ENCODE assay signal across 11 cellular contexts in genomic region chr17:78174870-78175642, GRCh38. TPM values are rescaled to one million over a fixed set of nuclear protein-coding genes. Genes with fewer than 3 reads are reported as not detected.
DNase-seq lines count a peak whose midpoint lies in the region; ATAC-seq, FAIRE-seq and TF ChIP-seq lines count a peak whose summit lies in the region.
"Had no signal": no experiment of that assay in that cellular context is flagged by ENCODE, and none has a peak within 500 bp of the region (broad histone marks: within the 10 kb centered on the region; RNA-seq: fewer than 3 reads in every experiment).

No MANE protein-coding gene starts in this region.

- TF ChIP-seq POLR2A in HepG2 (IDR thresholded peaks at IDR 0.05; ENCODE audit: insufficient read depth in 1 of 2, low read depth in 2 of 2, low read length in 2 of 2) (0 out of 4 replicates have a peak, but pooled peaks have one; percentile 15 to 28), upper lobe of left lung (IDR thresholded peaks at IDR 0.05) (peak in 2 of 4 donors; percentile 1 to 51)

- peaks cover 19 to 61% of the 10 kb centered on the region in 2 experiments for H3K36me3 ChIP-seq in HepG2 (replicated peaks in 1 of 2; ENCODE audit: control insufficient read depth in 1 of 2, insufficient read depth in 2 of 2, low read length in 2 of 2)
- peaks cover 0 to 31% (median 14%) of the 10 kb centered on the region in 4 donors for H3K36me3 ChIP-seq in upper lobe of left lung

- peaks cover 42% of the 10 kb centered on the region for H3K4me1 Mint-ChIP-seq in activated CD4-positive, alpha-beta T cell treated with anti-CD3 and anti-CD28 coated beads, Interleukin-2, amount 10 ng/mL, durations not matched to agents 24 days and 14 days
- peaks cover 69% of the 10 kb centered on the region for H3K4me1 Mint-ChIP-seq in activated CD4-positive, alpha-beta T cell treated with anti-CD3 and anti-CD28 coated beads, Interleukin-2, amount 10 ng/mL, durations not matched to agents 7 days and 5 days
- H3K4me1 Mint-ChIP-seq in WTC11, result peaks cover 45% of the 10 kb centered on the region

- no peak overlapping the region for H3K4me3 ChIP-seq in HepG2 (replicated peaks in 1 of 3; ENCODE audit: insufficient read depth in 1 of 3, low read depth in 2 of 3, low read length in 3 of 3)
- H3K4me3 ChIP-seq in upper lobe of left lung, result peak overlapping the region in 3 of 4 donors; percentile 1 to 9 (median 3)

- H3K36me3 Mint-ChIP-seq in activated CD4-positive, alpha-beta T cell treated with anti-CD3 and anti-CD28 coated beads, Interleukin-2, amount 10 ng/mL, durations not matched to agents 24 days and 14 days (ENCODE audit: low read depth), result peaks cover 46% of the 10 kb centered on the region
- peaks cover 41% of the 10 kb centered on the region for H3K36me3 Mint-ChIP-seq in activated CD4-positive, alpha-beta T cell treated with anti-CD3 and anti-CD28 coated beads, Interleukin-2, amount 10 ng/mL, durations not matched to agents 7 days and 5 days (ENCODE audit: low read depth)
- H3K36me3 Mint-ChIP-seq in WTC11, result peaks cover 48% of the 10 kb centered on the region

- H3K4me3 Mint-ChIP-seq in activated CD4-positive, alpha-beta T cell treated with anti-CD3 and anti-CD28 coated beads, Interleukin-2, amount 10 ng/mL, durations not matched to agents 24 days and 14 days, result no peak overlapping the region
- no peak overlapping the region for H3K4me3 Mint-ChIP-seq in activated CD4-positive, alpha-beta T cell treated with anti-CD3 and anti-CD28 coated beads, Interleukin-2, amount 10 ng/mL, durations not matched to agents 7 days and 5 days
- no peak overlapping the region for H3K4me3 Mint-ChIP-seq in WTC11
- H3K4me3 Mint-ChIP-seq: activated naive CD8-positive, alpha-beta T cell treated with anti-CD3 and anti-CD28 coated beads, Interleukin-2, amount 10 ng/mL, durations not matched to agents 7 days and 5 days had no signal

- intact Hi-C loops in activated CD4-positive, alpha-beta T cell treated with anti-CD3 and anti-CD28 coated beads, Interleukin-2, amount 10 ng/mL, durations not matched to agents 24 days and 14 days (cut with micrococcal nuclease), result no loop called here
- intact Hi-C loops in HepG2 (cut with micrococcal nuclease; ENCODE audit: unreplicated experiment), result no loop called here

- H4K20me1 ChIP-seq in HepG2 (ENCODE audit: insufficient read depth, low read length), result no peaks in the 10 kb centered on the region

- no peak overlapping the region for H3K9ac ChIP-seq in HepG2 (ENCODE audit: insufficient read depth, low read depth, low read length)

- H3K4me1 ChIP-seq in HepG2 (ENCODE audit: insufficient read depth, low read length), result peaks cover 29% of the 10 kb centered on the region
- peaks cover 75 to 87% (median 83%) of the 10 kb centered on the region in 4 donors for H3K4me1 ChIP-seq in upper lobe of left lung

- no peaks in the 10 kb centered on the region for H3K27me3 Mint-ChIP-seq in activated CD4-positive, alpha-beta T cell treated with anti-CD3 and anti-CD28 coated beads, Interleukin-2, amount 10 ng/mL, durations not matched to agents 24 days and 14 days
- H3K27me3 Mint-ChIP-seq in activated CD4-positive, alpha-beta T cell treated with anti-CD3 and anti-CD28 coated beads, Interleukin-2, amount 10 ng/mL, durations not matched to agents 7 days and 5 days, result no peaks in the 10 kb centered on the region
- no peaks in the 10 kb centered on the region for H3K27me3 Mint-ChIP-seq in WTC11 (ENCODE audit: low read depth)
- H3K27me3 Mint-ChIP-seq: activated naive CD8-positive, alpha-beta T cell treated with anti-CD3 and anti-CD28 coated beads, Interleukin-2, amount 10 ng/mL, durations not matched to agents 7 days and 5 days had no signal

- H3K9me3 ChIP-seq in HepG2 (ENCODE audit: low read length) (no peaks in the 10 kb centered on the region), upper lobe of left lung (no peaks in the 10 kb centered on the region)

- no peak overlapping the region for H2AFZ ChIP-seq in HepG2 (ENCODE audit: low read length)

- POLR2A ChIA-PET in activated CD4-positive, alpha-beta T cell treated with anti-CD3 and anti-CD28 coated beads, Interleukin-2, amount 10 ng/mL, durations not matched to agents 7 days and 5 days (lab: Charles Lee), result no interaction called here
- POLR2A ChIA-PET in WTC11 (lab: Charles Lee) (interaction anchor here (1.5 to 1.8 kb wide), 2 partner anchors 12 to 35 kb away, joined by 6 to 7 read pairs; partner anchors contain the start of gene TK1), HepG2 (lab: Yijun Ruan, JAX) (interaction anchor here (1.0 to 1.4 kb wide), 2 partner anchors 11 to 13 kb away, joined by 3 read pairs; partner anchors contain the start of gene TK1)

- no peaks in the 10 kb centered on the region for H3K9me3 Mint-ChIP-seq in activated CD4-positive, alpha-beta T cell treated with anti-CD3 and anti-CD28 coated beads, Interleukin-2, amount 10 ng/mL, durations not matched to agents 24 days and 14 days
- no peaks in the 10 kb centered on the region for H3K9me3 Mint-ChIP-seq in activated CD4-positive, alpha-beta T cell treated with anti-CD3 and anti-CD28 coated beads, Interleukin-2, amount 10 ng/mL, durations not matched to agents 7 days and 5 days
- H3K9me3 Mint-ChIP-seq in WTC11, result no peaks in the 10 kb centered on the region
- H3K9me3 Mint-ChIP-seq: activated naive CD8-positive, alpha-beta T cell treated with anti-CD3 and anti-CD28 coated beads, Interleukin-2, amount 10 ng/mL, durations not matched to agents 7 days and 5 days had no signal

- FAIRE-seq in HepG2 (lab: Jason Lieb, UNC), result no peak

- peaks cover under 1% of the 10 kb centered on the region for H3K79me2 ChIP-seq in HepG2 (ENCODE audit: insufficient read depth, low read length)

- TF ChIP-seq EP300 in HepG2 (IDR thresholded peaks at IDR 0.05; ENCODE audit: low read depth in 2 of 2, low read length in 2 of 2), result no peak
- TF ChIP-seq EP300 in HepG2 (CRISPR knock-in tag; IDR thresholded peaks at IDR 0.05; ENCODE audit: borderline replicate concordance), result no peak
- no peak for TF ChIP-seq EP300 in upper lobe of left lung (IDR thresholded peaks at IDR 0.05)

- ATAC-seq in WTC11 (peak; percentile 55), HepG2 (peak; percentile 2; the same call in 1 of the 3 replicates), upper lobe of left lung (ENCODE audit: low FRiP score in 2 of 2) (peak; percentile 2 to 70)

- no TSS peak for BruUV-seq in HepG2 (replicated peaks; lab: Mats Ljungman, UMichigan)

- TF ChIP-seq RAD21 in HepG2 (CRISPR knock-in tag; IDR thresholded peaks at IDR 0.05), result no peak

- H3K27ac Mint-ChIP-seq in activated CD4-positive, alpha-beta T cell treated with anti-CD3 and anti-CD28 coated beads, Interleukin-2, amount 10 ng/mL, durations not matched to agents 24 days and 14 days, result peak overlapping the region; percentile 56
- H3K27ac Mint-ChIP-seq in activated CD4-positive, alpha-beta T cell treated with anti-CD3 and anti-CD28 coated beads, Interleukin-2, amount 10 ng/mL, durations not matched to agents 7 days and 5 days, result no peak overlapping the region
- peak overlapping the region; percentile 68 for H3K27ac Mint-ChIP-seq in WTC11
- H3K27ac Mint-ChIP-seq: activated naive CD8-positive, alpha-beta T cell treated with anti-CD3 and anti-CD28 coated beads, Interleukin-2, amount 10 ng/mL, durations not matched to agents 7 days and 5 days had no signal

- 96% methylated on average over 26 of the region's 28 CpGs for WGBS in HepG2 (ENCODE audit: low lambda C conversion rate)
- WGBS in upper lobe of left lung, 2 donors, result 47 to 86% methylated on average over 20 to 28 of the region's 28 CpGs

- H3K27me3 ChIP-seq in HepG2 (ENCODE audit: control insufficient read depth in 1 of 2, insufficient read depth in 2 of 2, low read length in 2 of 2) (no peaks in the 10 kb centered on the region), upper lobe of left lung (no peaks in the 10 kb centered on the region)

- in situ Hi-C loops in HepG2 (cut with HindIII; ENCODE audit: extremely low pct_ligation_motif_present, low pct_unique_long_range_greater_than_20kb), result no loop called here

- no peak for DNase-seq in activated CD4-positive, alpha-beta T cell treated with anti-CD3 and anti-CD28 coated beads, Interleukin-2, amount 10 ng/mL, durations not matched to agents 24 days and 14 days
- no peak for DNase-seq in activated CD4-positive, alpha-beta T cell treated with anti-CD3 and anti-CD28 coated beads, Interleukin-2, amount 10 ng/mL, durations not matched to agents 7 days and 5 days
- DNase-seq in WTC11 (ENCODE audit: low spot score) (peak; percentile 72), HepG2 (ENCODE audit: low spot score) (no peak), upper lobe of left lung (peak in 1 of 2 donors; percentile 80), ureter (ENCODE audit: low spot score) (no peak)
- DNase-seq in activated CD8-positive, alpha-beta memory T cell treated with anti-CD3 and anti-CD28 coated beads, Interleukin-2, amount 50 U/mL, for 4 hours, result no peak
- no peak for DNase-seq in stimulated activated CD8-positive, alpha-beta memory T cell treated with anti-CD3 and anti-CD28 coated beads, Interleukin-4, amount 100 ng/mL, for 48 hours
- DNase-seq: activated naive CD8-positive, alpha-beta T cell treated with anti-CD3 and anti-CD28 coated beads, Interleukin-2, amount 10 ng/mL, durations not matched to agents 7 days and 5 days; NCI-H526 treated with DMSO at 0.1 percent for 48 hours had no signal

- H3K27ac ChIP-seq in HepG2 (ENCODE audit: extremely low read length, insufficient read depth, low read length) (no peak overlapping the region), upper lobe of left lung (peak overlapping the region; percentile 83 to 95 (median 92))

- H3K4me2 ChIP-seq in HepG2 (ENCODE audit: low read depth, low read length), result no peak overlapping the region

- CTCF ChIA-PET in activated CD4-positive, alpha-beta T cell treated with anti-CD3 and anti-CD28 coated beads, Interleukin-2, amount 10 ng/mL, durations not matched to agents 7 days and 5 days (lab: Charles Lee), result interaction anchor here (0.6 to 2.8 kb wide), 7 partner anchors 9 to 629 kb away, joined by 3 to 15 read pairs (median 4); no protein-coding TSS in a partner anchor
- CTCF ChIA-PET in WTC11 (lab: Charles Lee) (interaction anchor here (0.7 to 6.4 kb wide), 19 partner anchors 9 to 247 kb away, joined by 3 to 85 read pairs (median 4); partner anchors contain the start of genes AFMID, BIRC5 and TK1), HepG2 (lab: Yijun Ruan, JAX; ENCODE audit: low intra/inter-chr PET ratio, low total read pairs) (no interaction called here)

- TF ChIP-seq CTCF in WTC11 (IDR thresholded peaks at IDR 0.05) (peak; percentile 17; the same call in 1 of the 2 replicates), HepG2 (CRISPR knock-in tag; IDR thresholded peaks at IDR 0.05) (peak; percentile 46), upper lobe of left lung (IDR thresholded peaks at IDR 0.05) (peak in 1 of 6 experiments; percentile 6)

RNA-seq across cellular contexts. Expression of gene SYNGR2, which starts 6.7 kb away (rescaled TPM):
- 123 and 125 TPM in 2 replicates for total RNA-seq in activated CD4-positive, alpha-beta T cell treated with anti-CD3 and anti-CD28 coated beads, Interleukin-2, amount 10 ng/mL, durations not matched to agents 24 days and 14 days
- total RNA-seq in activated CD4-positive, alpha-beta T cell treated with anti-CD3 and anti-CD28 coated beads, Interleukin-2, amount 10 ng/mL, durations not matched to agents 7 days and 5 days, result 10 to 100 TPM; 49.7 to 57.6 TPM
- total RNA-seq in WTC11 (2021) (47.7 to 50.3 TPM (median 50.2 TPM) in 3 replicates), HepG2 (2016; rRNA removed; fragmentation: Illumina TruSeq; extraction: Trizol) (28.7 and 46.7 TPM in 2 replicates), upper lobe of left lung (100 to 1,000 TPM; 110 to 265 (median 179) TPM), ureter (119 TPM)
- 15.8 and 18.7 TPM in 2 replicates for total RNA-seq in HepG2 (2016; cell fraction: cytosol; rRNA removed; fragmentation: Illumina TruSeq; extraction: Trizol; ENCODE audit: low read depth)
- total RNA-seq in HepG2 (2016; cell fraction: insoluble cytoplasmic fraction; rRNA removed; fragmentation: Illumina TruSeq; extraction: Trizol), result 21.7 and 51.0 TPM in 2 replicates
- 31.9 and 34.8 TPM in 2 replicates for total RNA-seq in HepG2 (2016; cell fraction: membrane; rRNA removed; fragmentation: Illumina TruSeq; extraction: Trizol)
- total RNA-seq in HepG2 (2016; cell fraction: nucleus; rRNA removed; fragmentation: Illumina TruSeq; extraction: Trizol), result 43.0 and 51.6 TPM in 2 replicates
- 170 and 192 TPM in 2 replicates for polyA plus RNA-seq in HepG2 (2011; rRNA removed)
- polyA plus RNA-seq in HepG2 (2011; cell fraction: cytosol; rRNA removed), result 200 and 244 TPM in 2 replicates
- 116 and 129 TPM in 2 replicates for polyA plus RNA-seq in HepG2 (2011; cell fraction: nucleus; rRNA removed)
- polyA plus RNA-seq in HepG2 (2012), result 52.7 and 59.2 TPM in 2 replicates
- polyA plus RNA-seq in HepG2 (2016; cell fraction: cytosol; fragmentation: Illumina TruSeq; extraction: Trizol; ENCODE audit: low read depth), result 35.1 and 40.6 TPM in 2 replicates
- 52.5 and 60.0 TPM in 2 replicates for polyA plus RNA-seq in HepG2 (2016; cell fraction: insoluble cytoplasmic fraction; fragmentation: Illumina TruSeq; extraction: Trizol; ENCODE audit: low read depth)
- polyA plus RNA-seq in HepG2 (2016; cell fraction: membrane; fragmentation: Illumina TruSeq; extraction: Trizol; ENCODE audit: low read depth), result 62.1 and 68.8 TPM in 2 replicates
- polyA plus RNA-seq in HepG2 (2016; cell fraction: nucleus; fragmentation: Illumina TruSeq; extraction: Trizol; ENCODE audit: insufficient read depth, low read depth), result 160 and 166 TPM in 2 replicates
- 231 and 401 TPM in 2 replicates for polyA minus RNA-seq in HepG2 (2011; rRNA and poly(A)+ RNA removed; ENCODE audit: low replicate concordance)
- 73.3 and 75.3 TPM in 2 replicates for polyA minus RNA-seq in HepG2 (2011; cell fraction: cytosol; rRNA and poly(A)+ RNA removed)
- 23.0 and 28.7 TPM in 2 replicates for polyA minus RNA-seq in HepG2 (2011; cell fraction: nucleus; rRNA and poly(A)+ RNA removed)

RNA-seq across cellular contexts. Expression of gene TK1, which starts 11.8 kb away (rescaled TPM):
- total RNA-seq in activated CD4-positive, alpha-beta T cell treated with anti-CD3 and anti-CD28 coated beads, Interleukin-2, amount 10 ng/mL, durations not matched to agents 24 days and 14 days, result 66.7 and 69.0 TPM in 2 replicates
- 100 to 1,000 TPM; 121 to 136 TPM for total RNA-seq in activated CD4-positive, alpha-beta T cell treated with anti-CD3 and anti-CD28 coated beads, Interleukin-2, amount 10 ng/mL, durations not matched to agents 7 days and 5 days
- 72.5 to 84.1 TPM (median 82.6 TPM) in 3 replicates for total RNA-seq in WTC11 (2021)
- total RNA-seq in HepG2 (2016; rRNA removed; fragmentation: Illumina TruSeq; extraction: Trizol), result 96.0 and 114 TPM in 2 replicates
- total RNA-seq in HepG2 (2016; cell fraction: cytosol; rRNA removed; fragmentation: Illumina TruSeq; extraction: Trizol; ENCODE audit: low read depth), result 20.1 and 22.9 TPM in 2 replicates
- total RNA-seq in HepG2 (2016; cell fraction: insoluble cytoplasmic fraction; rRNA removed; fragmentation: Illumina TruSeq; extraction: Trizol), result 95.6 and 109 TPM in 2 replicates
- total RNA-seq in HepG2 (2016; cell fraction: membrane; rRNA removed; fragmentation: Illumina TruSeq; extraction: Trizol), result 30.2 and 33.7 TPM in 2 replicates
- 38.0 and 39.0 TPM in 2 replicates for total RNA-seq in HepG2 (2016; cell fraction: nucleus; rRNA removed; fragmentation: Illumina TruSeq; extraction: Trizol)
- polyA plus RNA-seq in HepG2 (2011; rRNA removed), result 33.2 and 45.0 TPM in 2 replicates
- 36.3 and 78.7 TPM in 2 replicates for polyA plus RNA-seq in HepG2 (2011; cell fraction: cytosol; rRNA removed)
- polyA plus RNA-seq in HepG2 (2011; cell fraction: nucleus; rRNA removed), result 27.9 and 41.4 TPM in 2 replicates
- 15.9 and 24.5 TPM in 2 replicates for polyA plus RNA-seq in HepG2 (2012)
- 18.4 and 18.5 TPM in 2 replicates for polyA plus RNA-seq in HepG2 (2016; cell fraction: cytosol; fragmentation: Illumina TruSeq; extraction: Trizol; ENCODE audit: low read depth)
- polyA plus RNA-seq in HepG2 (2016; cell fraction: insoluble cytoplasmic fraction; fragmentation: Illumina TruSeq; extraction: Trizol; ENCODE audit: low read depth), result 130 and 138 TPM in 2 replicates
- 21.2 and 23.8 TPM in 2 replicates for polyA plus RNA-seq in HepG2 (2016; cell fraction: membrane; fragmentation: Illumina TruSeq; extraction: Trizol; ENCODE audit: low read depth)
- polyA plus RNA-seq in HepG2 (2016; cell fraction: nucleus; fragmentation: Illumina TruSeq; extraction: Trizol; ENCODE audit: insufficient read depth, low read depth), result 61.0 and 63.4 TPM in 2 replicates
- polyA minus RNA-seq in HepG2 (2011; rRNA and poly(A)+ RNA removed; ENCODE audit: low replicate concordance), result 74.6 and 146 TPM in 2 replicates
- 21.4 and 38.3 TPM in 2 replicates for polyA minus RNA-seq in HepG2 (2011; cell fraction: cytosol; rRNA and poly(A)+ RNA removed)
- 10.7 and 15.2 TPM in 2 replicates for polyA minus RNA-seq in HepG2 (2011; cell fraction: nucleus; rRNA and poly(A)+ RNA removed)
- total RNA-seq in upper lobe of left lung, result 10 to 100 TPM in 3 of 6 donors, 1 to 10 TPM in 3; 2.8 to 16.0 (median 9.0) TPM
- 1.2 TPM for total RNA-seq in ureter

RNA-seq across cellular contexts. Expression of gene AFMID, which starts 12.1 kb away (rescaled TPM):
- total RNA-seq in activated CD4-positive, alpha-beta T cell treated with anti-CD3 and anti-CD28 coated beads, Interleukin-2, amount 10 ng/mL, durations not matched to agents 24 days and 14 days, result 31.0 and 33.4 TPM in 2 replicates
- total RNA-seq in activated CD4-positive, alpha-beta T cell treated with anti-CD3 and anti-CD28 coated beads, Interleukin-2, amount 10 ng/mL, durations not matched to agents 7 days and 5 days, result 10 to 100 TPM; 16.8 to 17.0 TPM
- total RNA-seq in WTC11 (2021) (45.1 to 58.7 TPM (median 48.8 TPM) in 3 replicates), HepG2 (2016; rRNA removed; fragmentation: Illumina TruSeq; extraction: Trizol) (270 and 327 TPM in 2 replicates), upper lobe of left lung (100 to 1,000 TPM in 1 of 6 donors, 10 to 100 TPM in 5; 30.5 to 265 (median 44.2) TPM), ureter (48.5 TPM)
- total RNA-seq in HepG2 (2016; cell fraction: cytosol; rRNA removed; fragmentation: Illumina TruSeq; extraction: Trizol; ENCODE audit: low read depth), result 87.2 and 91.8 TPM in 2 replicates
- 272 and 349 TPM in 2 replicates for total RNA-seq in HepG2 (2016; cell fraction: insoluble cytoplasmic fraction; rRNA removed; fragmentation: Illumina TruSeq; extraction: Trizol)
- 147 and 156 TPM in 2 replicates for total RNA-seq in HepG2 (2016; cell fraction: membrane; rRNA removed; fragmentation: Illumina TruSeq; extraction: Trizol)
- 146 and 156 TPM in 2 replicates for total RNA-seq in HepG2 (2016; cell fraction: nucleus; rRNA removed; fragmentation: Illumina TruSeq; extraction: Trizol)
- polyA plus RNA-seq in HepG2 (2011; rRNA removed), result 249 and 317 TPM in 2 replicates
- 229 and 274 TPM in 2 replicates for polyA plus RNA-seq in HepG2 (2011; cell fraction: cytosol; rRNA removed)
- 417 and 490 TPM in 2 replicates for polyA plus RNA-seq in HepG2 (2011; cell fraction: nucleus; rRNA removed)
- 302 and 303 TPM in 2 replicates for polyA plus RNA-seq in HepG2 (2012)
- 66.5 and 75.3 TPM in 2 replicates for polyA plus RNA-seq in HepG2 (2016; cell fraction: cytosol; fragmentation: Illumina TruSeq; extraction: Trizol; ENCODE audit: low read depth)
- polyA plus RNA-seq in HepG2 (2016; cell fraction: insoluble cytoplasmic fraction; fragmentation: Illumina TruSeq; extraction: Trizol; ENCODE audit: low read depth), result 406 and 430 TPM in 2 replicates
- 103 and 126 TPM in 2 replicates for polyA plus RNA-seq in HepG2 (2016; cell fraction: membrane; fragmentation: Illumina TruSeq; extraction: Trizol; ENCODE audit: low read depth)
- polyA plus RNA-seq in HepG2 (2016; cell fraction: nucleus; fragmentation: Illumina TruSeq; extraction: Trizol; ENCODE audit: insufficient read depth, low read depth), result 409 and 442 TPM in 2 replicates
- 60.4 and 341 TPM in 2 replicates for polyA minus RNA-seq in HepG2 (2011; rRNA and poly(A)+ RNA removed; ENCODE audit: low replicate concordance)
- polyA minus RNA-seq in HepG2 (2011; cell fraction: cytosol; rRNA and poly(A)+ RNA removed), result 127 and 156 TPM in 2 replicates
- 114 and 156 TPM in 2 replicates for polyA minus RNA-seq in HepG2 (2011; cell fraction: nucleus; rRNA and poly(A)+ RNA removed)

RNA-seq across cellular contexts. Expression of gene C17orf99, which starts 28.9 kb away (rescaled TPM):
- total RNA-seq in activated CD4-positive, alpha-beta T cell treated with anti-CD3 and anti-CD28 coated beads, Interleukin-2, amount 10 ng/mL, durations not matched to agents 24 days and 14 days, result not detected in 2 replicates
- not detected for total RNA-seq in activated CD4-positive, alpha-beta T cell treated with anti-CD3 and anti-CD28 coated beads, Interleukin-2, amount 10 ng/mL, durations not matched to agents 7 days and 5 days
- total RNA-seq in WTC11 (2021), result not detected in 3 replicates
- total RNA-seq in HepG2 (2016; rRNA removed; fragmentation: Illumina TruSeq; extraction: Trizol), result 0.22 and 1.7 TPM in 2 replicates
- 0.51 and 0.88 TPM in 2 replicates for total RNA-seq in HepG2 (2016; cell fraction: cytosol; rRNA removed; fragmentation: Illumina TruSeq; extraction: Trizol; ENCODE audit: low read depth)
- 0.84 and 0.86 TPM in 2 replicates for total RNA-seq in HepG2 (2016; cell fraction: insoluble cytoplasmic fraction; rRNA removed; fragmentation: Illumina TruSeq; extraction: Trizol)
- 1.1 and 1.2 TPM in 2 replicates for total RNA-seq in HepG2 (2016; cell fraction: membrane; rRNA removed; fragmentation: Illumina TruSeq; extraction: Trizol)
- total RNA-seq in HepG2 (2016; cell fraction: nucleus; rRNA removed; fragmentation: Illumina TruSeq; extraction: Trizol), result 0.38 and 2.4 TPM in 2 replicates
- polyA plus RNA-seq in HepG2 (2011; rRNA removed), result 1.9 and 2.8 TPM in 2 replicates
- polyA plus RNA-seq in HepG2 (2011; cell fraction: cytosol; rRNA removed), result 1.1 and 1.8 TPM in 2 replicates
- 5.8 and 10.0 TPM in 2 replicates for polyA plus RNA-seq in HepG2 (2011; cell fraction: nucleus; rRNA removed)
- 1.5 and 2.2 TPM in 2 replicates for polyA plus RNA-seq in HepG2 (2012)
- 0.23 and 0.46 TPM in 2 replicates for polyA plus RNA-seq in HepG2 (2016; cell fraction: cytosol; fragmentation: Illumina TruSeq; extraction: Trizol; ENCODE audit: low read depth)
- 0.60 TPM in 1 of 2 replicates, not detected in the other for polyA plus RNA-seq in HepG2 (2016; cell fraction: insoluble cytoplasmic fraction; fragmentation: Illumina TruSeq; extraction: Trizol; ENCODE audit: low read depth)
- 0.59 and 1.1 TPM in 2 replicates for polyA plus RNA-seq in HepG2 (2016; cell fraction: membrane; fragmentation: Illumina TruSeq; extraction: Trizol; ENCODE audit: low read depth)
- polyA plus RNA-seq in HepG2 (2016; cell fraction: nucleus; fragmentation: Illumina TruSeq; extraction: Trizol; ENCODE audit: insufficient read depth, low read depth), result 2.4 and 2.9 TPM in 2 replicates
- 0.72 TPM in 1 of 2 replicates, not detected in the other for polyA minus RNA-seq in HepG2 (2011; rRNA and poly(A)+ RNA removed; ENCODE audit: low replicate concordance)
- not detected in 2 replicates for polyA minus RNA-seq in HepG2 (2011; cell fraction: cytosol; rRNA and poly(A)+ RNA removed)
- polyA minus RNA-seq in HepG2 (2011; cell fraction: nucleus; rRNA and poly(A)+ RNA removed), result 1.5 and 3.1 TPM in 2 replicates
- 1 to 10 TPM in 1 of 6 donors, under 1 TPM in 2, not detected in 3; 0.46 to 1.1 (median 0.54) TPM for total RNA-seq in upper lobe of left lung
- 0.21 TPM for total RNA-seq in ureter
- total RNA-seq: activated naive CD8-positive, alpha-beta T cell treated with anti-CD3 and anti-CD28 coated beads, Interleukin-2, amount 10 ng/mL, durations not matched to agents 7 days and 5 days; lung microvascular endothelial cell had no signal

RNA-seq across cellular contexts. Expression of gene BIRC5, which starts 39.0 kb away (rescaled TPM):
- 38.7 and 40.6 TPM in 2 replicates for total RNA-seq in activated CD4-positive, alpha-beta T cell treated with anti-CD3 and anti-CD28 coated beads, Interleukin-2, amount 10 ng/mL, durations not matched to agents 24 days and 14 days
- 100 to 1,000 TPM; 113 to 117 TPM for total RNA-seq in activated CD4-positive, alpha-beta T cell treated with anti-CD3 and anti-CD28 coated beads, Interleukin-2, amount 10 ng/mL, durations not matched to agents 7 days and 5 days
- total RNA-seq in WTC11 (2021) (115 to 117 TPM (median 117 TPM) in 3 replicates), HepG2 (2016; rRNA removed; fragmentation: Illumina TruSeq; extraction: Trizol) (135 and 167 TPM in 2 replicates), upper lobe of left lung (1 to 10 TPM in 5 of 6 donors, not detected in 1; 1.4 to 6.4 (median 3.5) TPM), ureter (2.0 TPM)
- 34.5 and 39.0 TPM in 2 replicates for total RNA-seq in HepG2 (2016; cell fraction: cytosol; rRNA removed; fragmentation: Illumina TruSeq; extraction: Trizol; ENCODE audit: low read depth)
- 131 and 168 TPM in 2 replicates for total RNA-seq in HepG2 (2016; cell fraction: insoluble cytoplasmic fraction; rRNA removed; fragmentation: Illumina TruSeq; extraction: Trizol)
- 97.3 and 97.8 TPM in 2 replicates for total RNA-seq in HepG2 (2016; cell fraction: membrane; rRNA removed; fragmentation: Illumina TruSeq; extraction: Trizol)
- total RNA-seq in HepG2 (2016; cell fraction: nucleus; rRNA removed; fragmentation: Illumina TruSeq; extraction: Trizol), result 62.8 and 63.7 TPM in 2 replicates
- 18.5 and 30.3 TPM in 2 replicates for polyA plus RNA-seq in HepG2 (2011; rRNA removed)
- 26.4 and 35.2 TPM in 2 replicates for polyA plus RNA-seq in HepG2 (2011; cell fraction: cytosol; rRNA removed)
- polyA plus RNA-seq in HepG2 (2011; cell fraction: nucleus; rRNA removed), result 11.3 and 14.8 TPM in 2 replicates
- polyA plus RNA-seq in HepG2 (2012), result 20.8 and 42.6 TPM in 2 replicates
- polyA plus RNA-seq in HepG2 (2016; cell fraction: cytosol; fragmentation: Illumina TruSeq; extraction: Trizol; ENCODE audit: low read depth), result 27.8 and 29.4 TPM in 2 replicates
- 158 and 162 TPM in 2 replicates for polyA plus RNA-seq in HepG2 (2016; cell fraction: insoluble cytoplasmic fraction; fragmentation: Illumina TruSeq; extraction: Trizol; ENCODE audit: low read depth)
- polyA plus RNA-seq in HepG2 (2016; cell fraction: membrane; fragmentation: Illumina TruSeq; extraction: Trizol; ENCODE audit: low read depth), result 64.5 and 65.4 TPM in 2 replicates
- polyA plus RNA-seq in HepG2 (2016; cell fraction: nucleus; fragmentation: Illumina TruSeq; extraction: Trizol; ENCODE audit: insufficient read depth, low read depth), result 90.2 and 97.1 TPM in 2 replicates
- polyA minus RNA-seq in HepG2 (2011; rRNA and poly(A)+ RNA removed; ENCODE audit: low replicate concordance), result 62.3 and 97.9 TPM in 2 replicates
- 18.6 and 37.7 TPM in 2 replicates for polyA minus RNA-seq in HepG2 (2011; cell fraction: cytosol; rRNA and poly(A)+ RNA removed)
- polyA minus RNA-seq in HepG2 (2011; cell fraction: nucleus; rRNA and poly(A)+ RNA removed), result 20.9 and 36.8 TPM in 2 replicates

Comparison
In these comparisons a context has a peak if more than half of its experiments do, and no peak if none do; other contexts are left out.
1. ATAC-seq: peak in every context shown above with its lines; median percentile 55 in WTC11; 36 in upper lobe of left lung; 2 in HepG2.
2. H3K4me3 ChIP-seq: peak in upper lobe of left lung (3 of 4); none in HepG2 (0 of 3).